Comparison of ENCODE assay signal across 22 cellular contexts in the genomic region with DNA sequence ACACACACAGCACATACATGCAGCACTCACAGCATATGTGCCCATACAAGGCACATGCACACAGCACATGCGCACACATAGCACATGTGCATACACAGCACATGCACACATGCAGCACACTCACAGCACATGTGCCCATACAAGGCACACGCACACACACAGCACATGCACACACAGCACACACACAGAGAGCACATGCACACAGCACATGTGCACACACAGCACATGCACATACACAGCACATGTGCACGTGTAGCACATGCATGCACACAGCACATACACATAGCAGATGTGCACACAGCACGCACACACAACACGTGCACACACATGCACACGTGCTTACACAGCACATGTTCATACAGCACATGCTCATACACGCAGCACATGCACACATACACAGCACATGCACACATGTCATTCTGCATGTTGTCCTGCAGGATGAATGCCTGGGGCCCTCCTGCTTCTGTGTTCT. TPM values are rescaled to one million over a fixed set of nuclear protein-coding genes. Genes with fewer than 3 reads are reported as not detected.
A peak's percentile ranks its signal among the peaks of the same experiment; 100 is the strongest.
DNase-seq lines count a peak whose midpoint lies in the region; ATAC-seq, FAIRE-seq and TF ChIP-seq lines count a peak whose summit lies in the region.
"Had no signal": no experiment of that assay in that cellular context is flagged by ENCODE, and none has a peak within 500 bp of the region (broad histone marks: within the 10 kb centered on the region; RNA-seq: fewer than 3 reads in every experiment).

No MANE protein-coding gene starts in this region.

- H3K4ac ChIP-seq in neuronal stem cell (ENCODE audit: low read length) = peak overlapping the region; percentile 76

- peak overlapping the region in 6 of 7 donors; percentile 25 to 76 (median 44) for H3K27ac Mint-ChIP-seq in CD4-positive, alpha-beta memory T cell
- H3K27ac Mint-ChIP-seq in endothelial cell (ENCODE audit: unreplicated experiment) = no peak overlapping the region

- peaks cover 3% of the 10 kb centered on the region for H3K36me3 ChIP-seq in CD4-positive, alpha-beta memory T cell (ENCODE audit: insufficient read depth, low read length)
- H3K36me3 ChIP-seq in neuronal stem cell (replicated peaks in 1 of 2; ENCODE audit: control insufficient read depth in 2 of 2, insufficient read depth in 2 of 2, low read length in 2 of 2) = peaks cover 19 to 64% of the 10 kb centered on the region in 2 donors

- WGBS in neuronal stem cell (ENCODE audit: extremely low coverage in 2 of 2, insufficient read length in 2 of 2, insufficient replicate concordance in 1 of 2), 2 donors = no CpG with 5 or more reads among the region's 7 CpGs

- H2AK5ac ChIP-seq in neuronal stem cell (ENCODE audit: low read depth, low read length) = no peak overlapping the region

- no peak overlapping the region for H2BK15ac ChIP-seq in neuronal stem cell (ENCODE audit: low read length)

- POLR2A ChIA-PET in CD4-positive, alpha-beta memory T cell (lab: Charles Lee; ENCODE audit: partially characterized antibody) = no interaction called here

- H4K8ac ChIP-seq in neuronal stem cell (ENCODE audit: low read depth, low read length) = peak overlapping the region; percentile 6

- no peaks in the 10 kb centered on the region for H3K9me3 Mint-ChIP-seq in CD4-positive, alpha-beta memory T cell
- H3K9me3 Mint-ChIP-seq in endothelial cell (ENCODE audit: unreplicated experiment) = no peaks in the 10 kb centered on the region
- H3K9me3 Mint-ChIP-seq: CD14-positive monocyte had no signal

- CTCF ChIA-PET in CD4-positive, alpha-beta memory T cell (lab: Charles Lee; ENCODE audit: partially characterized antibody) = no interaction called here

- ATAC-seq in GM21367 (IDR thresholded peaks at IDR 0.05; ENCODE audit: unreplicated experiment) = no peak
- ATAC-seq in GM21515 (IDR thresholded peaks at IDR 0.05; ENCODE audit: unreplicated experiment) = no peak
- ATAC-seq: HCT116, PC-3 had no signal

- H2BK5ac ChIP-seq in neuronal stem cell (ENCODE audit: low read length) = no peak overlapping the region

- peaks cover 20% of the 10 kb centered on the region in 2 donors for H3K36me3 Mint-ChIP-seq in CD4-positive, alpha-beta memory T cell
- peaks cover 23% of the 10 kb centered on the region for H3K36me3 Mint-ChIP-seq in endothelial cell (ENCODE audit: low read depth, unreplicated experiment)

- peak overlapping the region; percentile 47 for H2BK12ac ChIP-seq in neuronal stem cell (ENCODE audit: low read length)

- H2BK120ac ChIP-seq in neuronal stem cell (ENCODE audit: low read depth, low read length) = no peak overlapping the region

- peak overlapping the region; percentile 79 for H3K9ac ChIP-seq in neuronal stem cell (ENCODE audit: low read depth, low read length, poor library complexity)
- H3K9ac ChIP-seq: GM23248, KMS-11 had no signal

- H3K18ac ChIP-seq in neuronal stem cell (ENCODE audit: low read length) = no peak overlapping the region

- intact Hi-C loops in CD4-positive, alpha-beta memory T cell (cut with micrococcal nuclease) = no loop called here

- peak overlapping the region; percentile 47 for H3K23ac ChIP-seq in neuronal stem cell (ENCODE audit: low read depth, low read length, poor library complexity)

- H3K4me3 Mint-ChIP-seq in CD4-positive, alpha-beta memory T cell = no peak overlapping the region
- H3K4me3 Mint-ChIP-seq in endothelial cell (ENCODE audit: unreplicated experiment) = peak overlapping the region; percentile 51
- H3K4me3 Mint-ChIP-seq: CD14-positive monocyte had no signal

- peaks cover 16 to 26% (median 21%) of the 10 kb centered on the region in 4 donors for H3K4me1 Mint-ChIP-seq in CD4-positive, alpha-beta memory T cell
- peaks cover 8% of the 10 kb centered on the region for H3K4me1 Mint-ChIP-seq in endothelial cell (ENCODE audit: unreplicated experiment)

- H3K79me1 ChIP-seq in neuronal stem cell (ENCODE audit: low read depth, low read length) = peaks cover 12% of the 10 kb centered on the region

- no peak overlapping the region for H3K4me2 ChIP-seq in neuronal stem cell (ENCODE audit: insufficient read depth, low read length, poor library complexity, severe bottlenecking)
- H3K4me2 ChIP-seq: KMS-11 had no signal

- no peak overlapping the region for H2AFZ ChIP-seq in neuronal stem cell (ENCODE audit: low read length)
- H2AFZ ChIP-seq: GM23248 had no signal

- H3K9me3 ChIP-seq in CD4-positive, alpha-beta memory T cell (ENCODE audit: control insufficient read depth in 1 of 2, low read length in 2 of 2) = no peaks in the 10 kb centered on the region
- H3K9me3 ChIP-seq in neuronal stem cell (replicated peaks in 1 of 2; ENCODE audit: control insufficient read depth in 2 of 2, insufficient read depth in 1 of 2, low read depth in 1 of 2, low read length in 2 of 2) = peaks cover 0 to 7% of the 10 kb centered on the region in 2 donors
- H3K9me3 ChIP-seq: SJCRH30 had no signal

- no peak for TF ChIP-seq CTCF in endothelial cell (IDR thresholded peaks at IDR 0.05; ENCODE audit: unreplicated experiment)

- H3K27ac ChIP-seq in CD4-positive, alpha-beta memory T cell (ENCODE audit: low read depth, low read length) = no peak overlapping the region
- no peak overlapping the region for H3K27ac ChIP-seq in neuronal stem cell (replicated peaks; ENCODE audit: low read length)
- H3K27ac ChIP-seq: GM23248, KMS-11, SJCRH30 had no signal

- no peak for DNase-seq in CD4-positive, alpha-beta memory T cell
- DNase-seq in HTR-8/SVneo (ENCODE audit: insufficient read length, low spot score) (no peak), endothelial cell (ENCODE audit: low spot score) (no peak), neuronal stem cell (ENCODE audit: low spot score) (no peak), occipital lobe (lab: John Stamatoyannopoulos, UW) (no peak), A172 (ENCODE audit: low spot score) (no peak)
- DNase-seq: COR-L47, DMS 273 treated with DMSO at 0.1 percent for 48 hours, GM23248, NCI-H1417 treated with DMSO at 0.1 percent for 48 hours, NCI-H1930, NCI-H226, NCI-H524, PC-3, RPMI8226, SJCRH30 had no signal

- H3K27me3 Mint-ChIP-seq in CD4-positive, alpha-beta memory T cell = no peaks in the 10 kb centered on the region
- H3K27me3 Mint-ChIP-seq in endothelial cell (ENCODE audit: unreplicated experiment) = peaks cover 3% of the 10 kb centered on the region

- peak; percentile 99 for FAIRE-seq in HTR-8/SVneo (lab: Jason Lieb, UNC)
- FAIRE-seq: G401.6 had no signal

- H3K4me1 ChIP-seq in CD4-positive, alpha-beta memory T cell (ENCODE audit: insufficient read depth, low read length) = peaks cover 23% of the 10 kb centered on the region
- peaks cover 0 to 4% of the 10 kb centered on the region in 2 donors for H3K4me1 ChIP-seq in neuronal stem cell (ENCODE audit: control insufficient read depth in 2 of 2, insufficient read depth in 1 of 2, low read depth in 1 of 2, low read length in 2 of 2)

- peak overlapping the region; percentile 0 for H4K91ac ChIP-seq in neuronal stem cell (ENCODE audit: low read depth, low read length, poor library complexity)

- no peaks in the 10 kb centered on the region for H3K27me3 ChIP-seq in CD4-positive, alpha-beta memory T cell (ENCODE audit: insufficient read depth, low read length)
- no peaks in the 10 kb centered on the region for H3K27me3 ChIP-seq in neuronal stem cell (ENCODE audit: control insufficient read depth in 3 of 3, insufficient read depth in 3 of 3, low read depth in 1 of 3, low read length in 3 of 3)
- H3K27me3 ChIP-seq: SJCRH30 had no signal

- H3K4me3 ChIP-seq in CD4-positive, alpha-beta memory T cell (ENCODE audit: low read length in 2 of 2) = no peak overlapping the region
- peak overlapping the region in 1 of 2 donors; percentile 70 for H3K4me3 ChIP-seq in neuronal stem cell (ENCODE audit: low read length in 2 of 2)
- H3K4me3 ChIP-seq: GM23248, SJCRH30 had no signal

- H3K14ac ChIP-seq in neuronal stem cell (ENCODE audit: low read length) = no peak overlapping the region

RNA-seq across cellular contexts. Expression of a gene that starts 48.1 kb away (rescaled TPM):
- total RNA-seq in CD4-positive, alpha-beta memory T cell = 10 to 100 TPM; 46.9 to 52.1 TPM
- polyA plus RNA-seq in CD4-positive, alpha-beta memory T cell = 10 to 100 TPM in 1 of 2 donors, 1 to 10 TPM in 1; 2.0 to 25.2 TPM
- 36.0 TPM for total RNA-seq in endothelial cell (ENCODE audit: unreplicated experiment)
- 11.1 TPM for polyA plus RNA-seq in neuronal stem cell (2013, experiment 1 of 2)
- 10.6 TPM for polyA plus RNA-seq in neuronal stem cell (2013, experiment 2 of 2)
- total RNA-seq in occipital lobe = 18.4 TPM
- 20.1 and 20.5 TPM in 2 replicates for total RNA-seq in A172 (2014; rRNA removed; shearing (Covaris generic))

RNA-seq across cellular contexts. Expression of a gene that starts 48.4 kb away (rescaled TPM):
- total RNA-seq in CD4-positive, alpha-beta memory T cell = 1 to 10 TPM; 8.2 to 9.4 TPM
- polyA plus RNA-seq in CD4-positive, alpha-beta memory T cell = 1 to 10 TPM in 1 of 2 donors, under 1 TPM in 1; 0.35 to 1.1 TPM
- total RNA-seq in endothelial cell (ENCODE audit: unreplicated experiment) = 5.9 TPM
- polyA plus RNA-seq in neuronal stem cell (2013, experiment 1 of 2) = 29.5 TPM
- 29.2 TPM for polyA plus RNA-seq in neuronal stem cell (2013, experiment 2 of 2)
- 3.0 TPM for total RNA-seq in occipital lobe
- total RNA-seq in A172 (2014; rRNA removed; shearing (Covaris generic)) = 7.8 and 8.9 TPM in 2 replicates
